ENCODE assay signal across 19 cellular contexts in the genomic region with DNA sequence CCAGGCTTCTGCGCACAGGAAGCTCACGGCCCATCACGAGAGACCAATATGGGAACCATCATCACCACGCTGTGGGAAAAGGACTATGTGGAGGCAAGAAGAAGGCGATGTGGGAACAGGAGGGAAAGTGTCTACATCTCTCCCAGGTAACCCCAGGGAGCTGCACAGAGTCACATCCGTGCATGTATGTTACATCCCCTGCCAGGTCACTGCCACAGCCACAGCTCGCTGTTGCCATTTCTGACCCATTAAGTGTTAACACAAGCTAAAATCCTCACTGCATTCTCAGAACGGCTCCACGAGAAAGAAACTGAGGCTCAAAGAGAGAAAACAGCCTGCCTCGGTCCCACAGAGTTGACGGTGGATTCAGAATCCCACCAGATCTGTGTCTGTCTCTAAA.
DNase-seq lines count a peak whose midpoint lies in the region; ATAC-seq and TF ChIP-seq lines count a peak whose summit lies in the region.
"Had no signal": no experiment of that assay in that cellular context is flagged by ENCODE, and none has a peak within 500 bp of the region (broad histone marks: within the 10 kb centered on the region; RNA-seq: fewer than 3 reads in every experiment).

No MANE protein-coding gene starts in this region.

- H3K27ac ChIP-seq in spleen (no peak overlapping the region), osteoblast (ENCODE audit: low read depth, low read length) (no peak overlapping the region)
- H3K27ac ChIP-seq: 22Rv1, BLaER1, C4-2B, GM23248 had no signal

- no peak overlapping the region for H3K4me3 ChIP-seq in spleen
- H3K4me3 ChIP-seq in osteoblast (ENCODE audit: insufficient read depth, low read length), result no peak overlapping the region
- H3K4me3 ChIP-seq: BLaER1, GM23248 had no signal

- H3K4me2 ChIP-seq in osteoblast (ENCODE audit: insufficient read depth, low read length), result no peak overlapping the region
- H3K4me2 ChIP-seq: BLaER1 had no signal

- TF ChIP-seq CTCF in nephron (IDR thresholded peaks at IDR 0.05; ENCODE audit: unreplicated experiment in 3 of 3) (no peak), spleen (IDR thresholded peaks at IDR 0.05 in 8 of 11, conservative IDR thresholded peaks at IDR 0.05 in 3 of 11) (no peak), osteoblast (IDR thresholded peaks at IDR 0.05; ENCODE audit: extremely low read depth, low read depth, low read length) (no peak)

- peak; percentile 12 for DNase-seq in cardiac septum (ENCODE audit: low spot score)
- DNase-seq in Right ventricle myocardium superior, result no peak
- DNase-seq in spleen, result peak; percentile 24
- DNase-seq in T-helper 2 cell, result no peak
- no peak for DNase-seq in osteoblast (ENCODE audit: insufficient read length, low spot score, missing footprints)
- DNase-seq: Caco-2; CD4-positive, CD25-positive, alpha-beta regulatory T cell; CD8-positive, alpha-beta T cell; DMS153; DND-41; GM23248; H9; HFFc6 had no signal

- H3K9me3 ChIP-seq in spleen (no peaks in the 10 kb centered on the region), osteoblast (ENCODE audit: low read depth, low read length) (no peaks in the 10 kb centered on the region)
- H3K9me3 ChIP-seq: BLaER1, Caco-2 had no signal

- 87 to 97% (median 92%) methylated on average over 11 of the region's 11 CpGs for WGBS in spleen, 5 donors

- no peak for ATAC-seq in Right ventricle myocardium superior (ENCODE audit: poor library complexity)
- ATAC-seq: CD8-positive, alpha-beta T cell; HCT116 had no signal

- H3K79me2 ChIP-seq in osteoblast (ENCODE audit: insufficient read depth, low read length), result no peaks in the 10 kb centered on the region

- H3K36me3 ChIP-seq in spleen (no peaks in the 10 kb centered on the region), osteoblast (ENCODE audit: insufficient read depth, low read length) (no peaks in the 10 kb centered on the region)
- H3K36me3 ChIP-seq: BLaER1 had no signal

- H3K27me3 ChIP-seq in spleen (replicated peaks in 1 of 7), result peaks cover 0 to 28% (median 0%) of the 10 kb centered on the region in 7 donors
- peaks cover 5% of the 10 kb centered on the region for H3K27me3 ChIP-seq in osteoblast (ENCODE audit: insufficient read depth, low read length)
- H3K27me3 ChIP-seq: BLaER1 had no signal

- H3K4me1 Mint-ChIP-seq in nephron, result peaks cover 60% of the 10 kb centered on the region
- H3K4me1 Mint-ChIP-seq: B cell had no signal

- TF ChIP-seq POLR2A in spleen (IDR thresholded peaks at IDR 0.05), result no peak

- no peaks in the 10 kb centered on the region for H3K9me3 Mint-ChIP-seq in nephron
- H3K9me3 Mint-ChIP-seq: CD8-positive, alpha-beta T cell; H9; HFFc6 had no signal

- intact Hi-C loops in cardiac septum (cut with DNase I) (no loop called here), Right ventricle myocardium superior (cut with DNase I) (no loop called here), spleen (cut with DNase I; ENCODE audit: low total_unique reads) (no loop called here)

- peaks cover 55% of the 10 kb centered on the region for H3K27me3 Mint-ChIP-seq in nephron (ENCODE audit: low read depth)

- H2AFZ ChIP-seq in osteoblast (ENCODE audit: low read length), result no peak overlapping the region
- H2AFZ ChIP-seq: GM23248 had no signal

- H3K36me3 Mint-ChIP-seq in nephron (ENCODE audit: low read depth), result peaks cover 6% of the 10 kb centered on the region
- H3K36me3 Mint-ChIP-seq: CD4-positive, CD25-positive, alpha-beta regulatory T cell; CD8-positive, alpha-beta T cell had no signal

- no peak overlapping the region for H3K4me3 Mint-ChIP-seq in nephron
- H3K4me3 Mint-ChIP-seq: B cell; CD4-positive, CD25-positive, alpha-beta regulatory T cell; CD8-positive, alpha-beta T cell; H9; HFFc6 had no signal

- peak overlapping the region in 2 of 3 experiments; percentile 9 to 72 for H3K27ac Mint-ChIP-seq in nephron
- H3K27ac Mint-ChIP-seq: B cell; CD4-positive, CD25-positive, alpha-beta regulatory T cell; CD8-positive, alpha-beta T cell; H9; HFFc6 had no signal

- H3K4me1 ChIP-seq in spleen (no peaks in the 10 kb centered on the region), osteoblast (ENCODE audit: insufficient read depth, low read length) (peaks cover 14% of the 10 kb centered on the region)
- H3K4me1 ChIP-seq: BLaER1, Caco-2 had no signal

- H4K20me1 ChIP-seq in osteoblast (ENCODE audit: insufficient read depth, low read length), result no peaks in the 10 kb centered on the region
- H4K20me1 ChIP-seq: BLaER1 had no signal

Comparison
In these comparisons a context has a peak if more than half of its experiments do, and no peak if none do; other contexts are left out.
1. DNase-seq: peak in cardiac septum (single experiment) and spleen (single experiment); none in Right ventricle myocardium superior (single experiment), T-helper 2 cell (0 of 5) and osteoblast (single experiment).